In genomic region chr14:54338696-54339317, GRCh38 we compare ENCODE assay signal across 1 cellular context.
TF ChIP-seq lines count a peak whose summit lies in the region.

No MANE protein-coding gene starts in this region.

TF ChIP-seq in endothelial cell of umbilical vein, 7 proteins besides CTCF, POLR2A, EP300 and RAD21 (continued from another document):
- no peak for TF ChIP-seq MAX (IDR thresholded peaks at IDR 0.05; ENCODE audit: insufficient read depth, insufficient read length)
TF ChIP-seq in endothelial cell of umbilical vein: peak in this region for 0.
